13 cellular contexts compared by ENCODE assay signal in the genomic region with DNA sequence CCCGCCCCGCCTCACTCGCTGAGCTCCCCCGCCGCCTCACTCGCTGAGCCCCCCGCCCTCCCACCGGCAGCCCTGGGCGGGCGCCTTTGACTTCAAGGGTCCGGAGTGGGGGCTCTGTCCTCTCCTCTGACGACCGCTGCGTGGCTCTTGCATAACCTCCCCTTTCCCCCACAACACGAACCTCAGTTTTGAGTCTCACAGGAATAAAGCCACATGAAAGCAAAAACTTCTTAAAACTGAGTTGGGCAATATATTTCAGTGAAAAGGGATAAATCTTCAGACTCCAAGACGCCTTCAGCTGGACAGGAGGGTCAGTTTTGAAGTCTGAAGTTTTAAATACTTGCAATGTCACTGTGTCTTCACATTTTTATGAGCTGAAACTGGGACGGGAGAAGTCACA.
DNase-seq lines count a peak whose midpoint lies in the region; ATAC-seq and TF ChIP-seq lines count a peak whose summit lies in the region.
"Had no signal": no experiment of that assay in that cellular context is flagged by ENCODE, and none has a peak within 500 bp of the region (broad histone marks: within the 10 kb centered on the region; RNA-seq: fewer than 3 reads in every experiment).

No MANE protein-coding gene starts in this region.

- peak in 1 of 7 experiments; percentile 17 for DNase-seq in CD8-positive, alpha-beta T cell
- DNase-seq in NB4 (ENCODE audit: low read depth) = peak; percentile 96
- no peak for DNase-seq in chondrocyte (ENCODE audit: low spot score)
- no peak for DNase-seq in neural crest cell (ENCODE audit: low read depth, low spot score)
- DNase-seq in retina = no peak
- no peak for DNase-seq in DMS153 treated with DMSO at 0.1 percent for 48 hours (lab: John Stamatoyannopoulos, UW; ENCODE audit: unreplicated experiment)
- DNase-seq: GF-D8; NCI-H146; SIG-M5; stimulated activated CD4-positive, alpha-beta T cell treated with anti-CD3 and anti-CD28 coated beads, Interleukin-2, amount 100 ng/mL, for 24 hours had no signal

- no peak overlapping the region for H3K4me3 ChIP-seq in CD8-positive, alpha-beta T cell (ENCODE audit: low read depth, low read length)
- H3K4me3 ChIP-seq in NB4 (ENCODE audit: low read depth, low read length) = no peak overlapping the region

- no peak for TF ChIP-seq POLR2A in NB4 (IDR thresholded peaks at IDR 0.05; ENCODE audit: extremely low read depth, insufficient read length)

- no peak for TF ChIP-seq CTCF in CD8-positive, alpha-beta T cell (IDR thresholded peaks at IDR 0.05)
- TF ChIP-seq CTCF in NB4 (IDR thresholded peaks at IDR 0.05; ENCODE audit: low read depth, low read length) (no peak), chondrocyte (IDR thresholded peaks at IDR 0.05) (no peak), neural crest cell (conservative IDR thresholded peaks at IDR 0.05) (no peak)

- CTCF ChIA-PET in CD8-positive, alpha-beta T cell (lab: Charles Lee) = no interaction called here

- POLR2A ChIA-PET in CD8-positive, alpha-beta T cell (lab: Charles Lee) = no interaction called here

- no peak for ATAC-seq in CD8-positive, alpha-beta T cell
- ATAC-seq in HG02571 (IDR thresholded peaks at IDR 0.05; ENCODE audit: unreplicated experiment) (no peak), HG03439 (IDR thresholded peaks at IDR 0.05; ENCODE audit: unreplicated experiment) (no peak)

- no peak overlapping the region for H3K27ac ChIP-seq in CD8-positive, alpha-beta T cell (ENCODE audit: low read depth, low read length)
- H3K27ac ChIP-seq: epithelial cell of prostate had no signal

- no peak overlapping the region for H3K4me3 Mint-ChIP-seq in CD8-positive, alpha-beta T cell
- no peak overlapping the region for H3K4me3 Mint-ChIP-seq in chondrocyte (ENCODE audit: unreplicated experiment)
- peak overlapping the region; percentile 47 for H3K4me3 Mint-ChIP-seq in neural crest cell

- peaks cover 48% of the 10 kb centered on the region for H3K4me1 ChIP-seq in CD8-positive, alpha-beta T cell (ENCODE audit: insufficient read depth, low read length)

- H3K36me3 ChIP-seq in CD8-positive, alpha-beta T cell (ENCODE audit: insufficient read depth, low read length) = peaks cover 46% of the 10 kb centered on the region

- H3K27me3 ChIP-seq in CD8-positive, alpha-beta T cell (ENCODE audit: insufficient read depth, low read length) = no peaks in the 10 kb centered on the region

- H3K27ac Mint-ChIP-seq in CD8-positive, alpha-beta T cell = peak overlapping the region; percentile 85
- H3K27ac Mint-ChIP-seq in chondrocyte (ENCODE audit: unreplicated experiment) (peak overlapping the region; percentile 84), neural crest cell (ENCODE audit: unreplicated experiment) (no peak overlapping the region)

- no peaks in the 10 kb centered on the region for H3K9me3 Mint-ChIP-seq in CD8-positive, alpha-beta T cell
- H3K9me3 Mint-ChIP-seq in chondrocyte (ENCODE audit: low read depth) (no peaks in the 10 kb centered on the region), neural crest cell (peaks cover 2% of the 10 kb centered on the region)

- H3K36me3 Mint-ChIP-seq in CD8-positive, alpha-beta T cell = peaks cover 72% of the 10 kb centered on the region
- H3K36me3 Mint-ChIP-seq in chondrocyte (ENCODE audit: low read depth) (peaks cover 15% of the 10 kb centered on the region), neural crest cell (ENCODE audit: low read depth) (peaks cover 24% of the 10 kb centered on the region)

- H3K27me3 Mint-ChIP-seq in CD8-positive, alpha-beta T cell (ENCODE audit: low read depth) = no peaks in the 10 kb centered on the region
- no peaks in the 10 kb centered on the region for H3K27me3 Mint-ChIP-seq in chondrocyte (ENCODE audit: low read depth)
- no peaks in the 10 kb centered on the region for H3K27me3 Mint-ChIP-seq in neural crest cell (ENCODE audit: low read depth)

- peaks cover 55% of the 10 kb centered on the region for H3K4me1 Mint-ChIP-seq in CD8-positive, alpha-beta T cell (ENCODE audit: low read depth)
- H3K4me1 Mint-ChIP-seq in chondrocyte (ENCODE audit: low read depth) (peaks cover 32% of the 10 kb centered on the region), neural crest cell (peaks cover 49% of the 10 kb centered on the region)

- intact Hi-C loops in CD8-positive, alpha-beta T cell (cut with DNase I, micrococcal nuclease) = loop anchor here in 1 of 2 experiments (10.0 kb wide), 1 partner anchor 50 kb away; no protein-coding TSS in a partner anchor

- no peaks in the 10 kb centered on the region for H3K9me3 ChIP-seq in CD8-positive, alpha-beta T cell (ENCODE audit: low read length)
